ENCODE assay signal across 8 cellular contexts in the genomic region with DNA sequence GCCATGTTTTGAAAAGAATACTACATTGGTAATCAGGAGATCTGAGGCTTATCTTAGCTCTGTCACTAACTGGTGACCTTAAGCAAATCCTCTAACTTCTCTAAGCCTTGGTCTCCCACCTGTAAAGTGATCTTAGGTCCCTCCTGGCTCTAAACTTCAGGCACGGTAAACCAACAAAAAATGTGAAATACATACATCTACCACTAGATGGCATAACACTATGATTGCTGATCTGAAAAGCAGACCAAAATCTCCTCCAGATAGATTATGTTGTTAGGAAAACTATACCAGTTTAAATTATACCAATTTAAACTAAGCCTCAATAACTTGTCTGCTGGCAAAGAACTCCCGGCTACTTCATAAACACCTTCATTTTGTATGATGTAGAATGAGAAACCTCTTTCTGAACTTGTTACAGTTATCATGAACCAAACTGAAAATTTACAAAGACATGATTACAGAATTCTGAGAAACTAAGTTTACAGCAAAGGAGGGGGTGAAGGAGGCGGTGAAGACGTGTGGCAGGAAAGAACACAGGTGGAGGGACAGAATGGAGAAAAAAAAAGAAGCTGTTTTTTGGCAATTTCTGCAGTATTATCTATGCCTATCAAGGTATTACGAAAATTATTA.
DNase-seq lines count a peak whose midpoint lies in the region; ATAC-seq and TF ChIP-seq lines count a peak whose summit lies in the region.

No MANE protein-coding gene starts in this region.

- H3K4me2 ChIP-seq in GM23248 (ENCODE audit: unreplicated experiment), result peak overlapping the region; percentile 7

- H3K36me3 ChIP-seq in GM23248 (ENCODE audit: low read depth), result no peaks in the 10 kb centered on the region

- H3K4me3 ChIP-seq in GM23248 (no peak overlapping the region), astrocyte of the spinal cord (ENCODE audit: low read depth, low read length) (no peak overlapping the region)

- peak; percentile 56 for TF ChIP-seq CTCF in astrocyte of the spinal cord (IDR thresholded peaks at IDR 0.05; ENCODE audit: low read depth, low read length)

- H3K27ac ChIP-seq in GM23248, result no peak overlapping the region

- H2AFZ ChIP-seq in GM23248, result no peak overlapping the region

- peaks cover 15% of the 10 kb centered on the region for H3F3A ChIP-seq in GM23248 (ENCODE audit: insufficient read depth)

- H3K9me2 ChIP-seq in GM23248 (ENCODE audit: insufficient read depth), result no peaks in the 10 kb centered on the region

- peaks cover 25% of the 10 kb centered on the region for H3K4me1 ChIP-seq in GM23248 (ENCODE audit: insufficient read depth)

- 34 to 38% methylated on average over 5 of the region's 5 CpGs for WGBS in GM23248 (ENCODE audit: low coverage in 1 of 2, low lambda C conversion rate in 2 of 2, missing lambda C conversion rate in 2 of 2), 2 experiments

- no peaks in the 10 kb centered on the region for H4K20me1 ChIP-seq in GM23248 (ENCODE audit: insufficient read depth)

- H3K9me3 ChIP-seq in GM23248 (ENCODE audit: low read depth), result no peaks in the 10 kb centered on the region

- no peak overlapping the region for H3K27ac Mint-ChIP-seq in stimulated activated effector memory CD8-positive, alpha-beta T cell treated with anti-CD3 and anti-CD28 coated beads, Interleukin-12 subunit alpha, Interleukin-12 subunit beta, amount 100 ng/mL, for 72 hours
- H3K27ac Mint-ChIP-seq in activated T-cell treated with anti-CD3 and anti-CD28 coated beads, Interleukin-2, amount 50 U/mL, for 24 hours, result no peak overlapping the region

- no peak overlapping the region for H3K4me3 Mint-ChIP-seq in stimulated activated effector memory CD8-positive, alpha-beta T cell treated with anti-CD3 and anti-CD28 coated beads, Interleukin-12 subunit alpha, Interleukin-12 subunit beta, amount 100 ng/mL, for 72 hours
- no peak overlapping the region for H3K4me3 Mint-ChIP-seq in activated T-cell treated with anti-CD3 and anti-CD28 coated beads, Interleukin-2, amount 50 U/mL, for 24 hours

- peak; percentile 50 for DNase-seq in COLO829 (ENCODE audit: low spot score)
- peak; percentile 70 for DNase-seq in GM23248
- peak; percentile 45 for DNase-seq in NCI-H2227 (lab: John Stamatoyannopoulos, UW; ENCODE audit: unreplicated experiment)
- peak; percentile 69 for DNase-seq in astrocyte of the spinal cord (ENCODE audit: low read depth, low spot score)
- peak; percentile 62 for DNase-seq in iPS DF 4.7 (ENCODE audit: extremely low read depth, low spot score)
- no peak for DNase-seq in stimulated activated effector memory CD8-positive, alpha-beta T cell treated with anti-CD3 and anti-CD28 coated beads, Interleukin-12 subunit alpha, Interleukin-12 subunit beta, amount 100 ng/mL, for 72 hours (ENCODE audit: low spot score in 2 of 2)
- no peak for DNase-seq in activated T-cell treated with anti-CD3 and anti-CD28 coated beads, Interleukin-2, amount 50 U/mL, for 24 hours

- H3K27me3 ChIP-seq in GM23248 (replicated peaks; ENCODE audit: insufficient read depth), result no peaks in the 10 kb centered on the region

- peaks cover 6% of the 10 kb centered on the region for H3K4me1 Mint-ChIP-seq in stimulated activated effector memory CD8-positive, alpha-beta T cell treated with anti-CD3 and anti-CD28 coated beads, Interleukin-12 subunit alpha, Interleukin-12 subunit beta, amount 100 ng/mL, for 72 hours
- H3K4me1 Mint-ChIP-seq in activated T-cell treated with anti-CD3 and anti-CD28 coated beads, Interleukin-2, amount 50 U/mL, for 24 hours (ENCODE audit: low read depth), result no peaks in the 10 kb centered on the region

- peak overlapping the region; percentile 8; the same call in 1 of the 2 replicates for H3K9ac ChIP-seq in GM23248

- H3K27me3 Mint-ChIP-seq in activated T-cell treated with anti-CD3 and anti-CD28 coated beads, Interleukin-2, amount 50 U/mL, for 24 hours, result no peaks in the 10 kb centered on the region

- ATAC-seq in stimulated activated effector memory CD8-positive, alpha-beta T cell treated with anti-CD3 and anti-CD28 coated beads, Interleukin-12 subunit alpha, Interleukin-12 subunit beta, amount 100 ng/mL, for 72 hours, result peak; percentile 52
- ATAC-seq in GM19023 (IDR thresholded peaks at IDR 0.05; ENCODE audit: unreplicated experiment), result no peak

- H3K9me3 Mint-ChIP-seq in stimulated activated effector memory CD8-positive, alpha-beta T cell treated with anti-CD3 and anti-CD28 coated beads, Interleukin-12 subunit alpha, Interleukin-12 subunit beta, amount 100 ng/mL, for 72 hours, result peaks cover 6% of the 10 kb centered on the region
- peaks cover 8% of the 10 kb centered on the region for H3K9me3 Mint-ChIP-seq in activated T-cell treated with anti-CD3 and anti-CD28 coated beads, Interleukin-2, amount 50 U/mL, for 24 hours

- H3K36me3 Mint-ChIP-seq in stimulated activated effector memory CD8-positive, alpha-beta T cell treated with anti-CD3 and anti-CD28 coated beads, Interleukin-12 subunit alpha, Interleukin-12 subunit beta, amount 100 ng/mL, for 72 hours, result no peaks in the 10 kb centered on the region
- H3K36me3 Mint-ChIP-seq in activated T-cell treated with anti-CD3 and anti-CD28 coated beads, Interleukin-2, amount 50 U/mL, for 24 hours (ENCODE audit: low read depth), result no peaks in the 10 kb centered on the region

- H3K79me2 ChIP-seq in GM23248 (ENCODE audit: insufficient read depth), result peaks cover 96% of the 10 kb centered on the region

- in situ Hi-C loops in GM23248 (cut with MboI) (no loop called here), astrocyte of the spinal cord (cut with HindIII; ENCODE audit: low sequenced_read_pairs) (no loop called here)

Comparison
In these comparisons a context has a peak if more than half of its experiments do, and no peak if none do; other contexts are left out.
1. DNase-seq: peak in COLO829 (single experiment), GM23248 (single experiment), NCI-H2227 (single experiment), astrocyte of the spinal cord (single experiment) and iPS DF 4.7 (single experiment); none in stimulated activated effector memory CD8-positive, alpha-beta T cell treated with anti-CD3 and anti-CD28 coated beads, Interleukin-12 subunit alpha, Interleukin-12 subunit beta, amount 100 ng/mL, for 72 hours (0 of 2) and activated T-cell treated with anti-CD3 and anti-CD28 coated beads, Interleukin-2, amount 50 U/mL, for 24 hours (single experiment).